Comparison of ENCODE assay signal across 17 cellular contexts in genomic region chr5:135557034-135557838, GRCh38. TPM values are rescaled to one million over a fixed set of nuclear protein-coding genes. Genes with fewer than 3 reads are reported as not detected.
DNase-seq lines count a peak whose midpoint lies in the region; ATAC-seq and TF ChIP-seq lines count a peak whose summit lies in the region.
"Had no signal": no experiment of that assay in that cellular context is flagged by ENCODE, and none has a peak within 500 bp of the region (broad histone marks: within the 10 kb centered on the region; RNA-seq: fewer than 3 reads in every experiment).

No MANE protein-coding gene starts in this region.

- peaks cover 22% of the 10 kb centered on the region for H3K4me1 ChIP-seq in OCI-LY3 (ENCODE audit: low read length)
- H3K4me1 ChIP-seq in H9 (ENCODE audit: insufficient read depth, low read length), result no peaks in the 10 kb centered on the region

- H3K27me3 ChIP-seq in OCI-LY3 (ENCODE audit: low read depth, low read length) (peaks cover 19% of the 10 kb centered on the region; the same call in 1 of the 2 replicates), layer of hippocampus (ENCODE audit: control insufficient read depth, insufficient read depth, low read length) (no peaks in the 10 kb centered on the region), H9 (ENCODE audit: insufficient read depth, low read length) (no peaks in the 10 kb centered on the region; the same call in 1 of the 2 replicates), WERI-Rb-1 (ENCODE audit: insufficient read depth, low read depth, severe bottlenecking) (no peaks in the 10 kb centered on the region)

- no peaks in the 10 kb centered on the region for H3K9me3 Mint-ChIP-seq in H9
- H3K9me3 Mint-ChIP-seq: CD4-positive, CD25-positive, alpha-beta regulatory T cell had no signal

- H3K4me2 ChIP-seq in OCI-LY3 (ENCODE audit: low read length), result peak overlapping the region; percentile 55
- no peak overlapping the region for H3K4me2 ChIP-seq in H9 (ENCODE audit: insufficient read depth, insufficient read length, low read length)
- H3K4me2 ChIP-seq: BLaER1 treated with 17β-estradiol and CSF1 and Interleukin-3, amounts not matched to agents 10 nM and 100 nM had no signal

- no CpG with 5 or more reads among the region's 11 CpGs for WGBS in H9 (ENCODE audit: extremely low coverage, insufficient read length, low lambda C conversion rate)

- no peak overlapping the region for H2BK12ac ChIP-seq in H9 (ENCODE audit: insufficient read length, low read depth, low read length)

- H3K18ac ChIP-seq in H9 (ENCODE audit: insufficient read length, low read depth, low read length), result no peak overlapping the region

- H4K8ac ChIP-seq in H9 (replicated peaks; ENCODE audit: insufficient read length, low read depth, low read length), result no peak overlapping the region

- H3K36me3 ChIP-seq in OCI-LY3 (replicated peaks; ENCODE audit: low read depth, low read length), result no peaks in the 10 kb centered on the region
- no peaks in the 10 kb centered on the region for H3K36me3 ChIP-seq in WERI-Rb-1
- H3K36me3 ChIP-seq: BLaER1 treated with 17β-estradiol and CSF1 and Interleukin-3, amounts not matched to agents 10 nM and 100 nM; HAP-1 had no signal

- no peak overlapping the region for H2BK120ac ChIP-seq in H9 (ENCODE audit: low read depth, low read length, poor library complexity, severe bottlenecking)

- no peak overlapping the region for H3K4me3 Mint-ChIP-seq in H9
- H3K4me3 Mint-ChIP-seq: CD4-positive, CD25-positive, alpha-beta regulatory T cell had no signal

- no peak overlapping the region for H3K23ac ChIP-seq in H9 (ENCODE audit: insufficient read length, low read depth, low read length)

- ATAC-seq in HG02798 (IDR thresholded peaks at IDR 0.05; ENCODE audit: poor library complexity, unreplicated experiment), result no peak

- H2BK5ac ChIP-seq in H9 (ENCODE audit: insufficient read length, low read length), result no peak overlapping the region

- H3K79me2 ChIP-seq in OCI-LY3 (ENCODE audit: low read length) (no peaks in the 10 kb centered on the region), H9 (ENCODE audit: insufficient read depth, low read length) (no peaks in the 10 kb centered on the region)

- H3K27me3 Mint-ChIP-seq in H9 (ENCODE audit: low read depth), result peaks cover 81% of the 10 kb centered on the region

- H2AFZ ChIP-seq in OCI-LY3 (ENCODE audit: low read depth, low read length) (no peak overlapping the region), H9 (ENCODE audit: low read length) (no peak overlapping the region)

- H4K91ac ChIP-seq in H9 (ENCODE audit: insufficient read length, low read depth, low read length), result no peak overlapping the region

- DNase-seq in Ammon's horn (ENCODE audit: low spot score) (peak; percentile 61), posterior vena cava (ENCODE audit: low spot score) (peak; percentile 35), dedifferentiated amniotic fluid mesenchymal stem cell (ENCODE audit: extremely low spot score) (no peak), H9 (no peak), WERI-Rb-1 (no peak)
- DNase-seq: 8988T; AML-193; CD4-positive, CD25-positive, alpha-beta regulatory T cell; DMS 273 treated with DMSO at 0.1 percent for 48 hours; GOT3 had no signal

- no peaks in the 10 kb centered on the region for H3K36me3 Mint-ChIP-seq in H9 (ENCODE audit: insufficient read depth in 1 of 3, low read depth in 3 of 3)
- H3K36me3 Mint-ChIP-seq: CD4-positive, CD25-positive, alpha-beta regulatory T cell had no signal

- H3K4me3 ChIP-seq in OCI-LY3 (ENCODE audit: low read length), result peak overlapping the region; percentile 34; the same call in 1 of the 2 replicates
- H3K4me3 ChIP-seq in WERI-Rb-1 (ENCODE audit: low read depth, low read length), result no peak overlapping the region
- H3K4me3 ChIP-seq: BLaER1 treated with 17β-estradiol and CSF1 and Interleukin-3, amounts not matched to agents 10 nM and 100 nM; HAP-1 had no signal

- no peak overlapping the region for H2BK20ac ChIP-seq in H9 (ENCODE audit: low read depth, low read length, poor library complexity, severe bottlenecking)

- H2BK15ac ChIP-seq in H9 (ENCODE audit: low read depth, low read length), result no peak overlapping the region

- no peaks in the 10 kb centered on the region for H3K79me1 ChIP-seq in H9 (ENCODE audit: insufficient read depth, low read depth, low read length, poor library complexity, severe bottlenecking)

- H3K9ac ChIP-seq in OCI-LY3 (ENCODE audit: low read length) (no peak overlapping the region), H9 (ENCODE audit: extremely low read depth, insufficient read length, low read length) (no peak overlapping the region)
- H3K9ac ChIP-seq: BLaER1 treated with 17β-estradiol and CSF1 and Interleukin-3, amounts not matched to agents 10 nM and 100 nM had no signal

- no peak overlapping the region for H4K5ac ChIP-seq in H9 (ENCODE audit: insufficient read length, low read depth, low read length)

- no peak overlapping the region for H3K27ac Mint-ChIP-seq in H9
- H3K27ac Mint-ChIP-seq: CD4-positive, CD25-positive, alpha-beta regulatory T cell had no signal

- H3K14ac ChIP-seq in H9 (ENCODE audit: insufficient read depth, low read length), result no peak overlapping the region

- H3K9me3 ChIP-seq in OCI-LY3 (ENCODE audit: insufficient read depth, low read length) (no peaks in the 10 kb centered on the region), H9 (ENCODE audit: control insufficient read depth, low read depth, low read length) (no peaks in the 10 kb centered on the region), WERI-Rb-1 (ENCODE audit: severe bottlenecking) (no peaks in the 10 kb centered on the region)
- H3K9me3 ChIP-seq: HAP-1 had no signal

- H3K4ac ChIP-seq in H9 (ENCODE audit: low read depth, low read length), result no peak overlapping the region

- no peaks in the 10 kb centered on the region for H3K23me2 ChIP-seq in H9 (ENCODE audit: insufficient read length, low read depth, low read length, poor library complexity, severe bottlenecking)

- H3K56ac ChIP-seq in H9 (ENCODE audit: insufficient read length, low read depth, low read length), result no peak overlapping the region

- H3K4me1 Mint-ChIP-seq in H9, result peaks cover 9 to 11% of the 10 kb centered on the region in 2 experiments

- no peak overlapping the region for H3K27ac ChIP-seq in OCI-LY3 (ENCODE audit: low read length)
- peak overlapping the region; percentile 50 for H3K27ac ChIP-seq in layer of hippocampus (ENCODE audit: low read depth, low read length)
- H3K27ac ChIP-seq in H9 (ENCODE audit: insufficient read length, low read depth, low read length), result no peak overlapping the region
- no peak overlapping the region for H3K27ac ChIP-seq in WERI-Rb-1
- H3K27ac ChIP-seq: BLaER1 treated with 17β-estradiol and CSF1 and Interleukin-3, amounts not matched to agents 10 nM and 100 nM; HL-60 had no signal

- TF ChIP-seq CTCF in OCI-LY3 (IDR thresholded peaks at IDR 0.05; ENCODE audit: low read depth, low read length), result no peak
- TF ChIP-seq CTCF in H9 (conservative IDR thresholded peaks at IDR 0.05), result no peak
- no peak for TF ChIP-seq CTCF in WERI-Rb-1 (IDR thresholded peaks at IDR 0.05; ENCODE audit: low read depth, low read length)

- H3T11ph ChIP-seq in H9 (ENCODE audit: low read length), result no peak overlapping the region

- intact Hi-C loops in posterior vena cava (cut with DNase I), result no loop called here

- no peak overlapping the region for H2AK5ac ChIP-seq in H9 (ENCODE audit: insufficient read length, low read length)

- H4K20me1 ChIP-seq in OCI-LY3 (ENCODE audit: insufficient read depth, low read length), result no peaks in the 10 kb centered on the region
- H4K20me1 ChIP-seq in H9 (ENCODE audit: control insufficient read depth, insufficient read depth, insufficient read length), result no peaks in the 10 kb centered on the region
- H4K20me1 ChIP-seq: BLaER1 treated with 17β-estradiol and CSF1 and Interleukin-3, amounts not matched to agents 10 nM and 100 nM had no signal

RNA-seq across cellular contexts. Expression of gene NEUROG1, which starts 21.5 kb away (rescaled TPM):
- total RNA-seq in posterior vena cava (not detected), H9 (2021) (not detected in 2 replicates)
- total RNA-seq: CD4-positive, CD25-positive, alpha-beta regulatory T cell; Daoy had no signal

RNA-seq across cellular contexts. Expression of gene CXCL14, which starts 21.6 kb away (rescaled TPM):
- total RNA-seq in posterior vena cava (10 to 100 TPM; 52.6 to 87.3 TPM), H9 (2021) (1.1 TPM in 2 replicates)
- total RNA-seq: CD4-positive, CD25-positive, alpha-beta regulatory T cell had no signal

Comparison
In these comparisons a context has a peak if more than half of its experiments do, and no peak if none do; other contexts are left out.
1. DNase-seq: peak in Ammon's horn (single experiment) and posterior vena cava (single experiment); none in dedifferentiated amniotic fluid mesenchymal stem cell (single experiment), H9 (single experiment) and WERI-Rb-1 (single experiment).
2. RNA of gene CXCL14, which starts 21.6 kb away (total RNA-seq): 52.6 to 87.3 TPM in posterior vena cava; 1.1 TPM in H9; every median in the first group is over 10 times any median in the second.